8 cellular contexts compared by ENCODE assay signal in the genomic region with DNA sequence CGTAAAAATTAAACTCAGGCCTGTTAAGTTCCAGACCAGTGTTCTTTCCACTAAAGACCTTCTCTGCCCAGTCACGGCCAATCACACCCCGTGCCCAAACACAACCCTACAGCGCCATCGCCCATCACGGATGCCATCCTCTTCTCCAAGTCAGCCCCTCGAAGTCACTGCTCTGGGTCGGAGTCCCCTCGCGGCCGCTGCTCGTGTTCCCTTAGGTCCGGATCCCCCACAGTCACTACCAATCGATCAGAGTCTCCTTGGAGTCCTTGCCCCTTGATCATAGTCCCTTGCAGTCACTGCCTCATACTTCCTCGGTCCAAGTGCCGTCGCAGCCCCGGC. TPM values are rescaled to one million over a fixed set of nuclear protein-coding genes. Genes with fewer than 3 reads are reported as not detected.
A peak's percentile ranks its signal among the peaks of the same experiment; 100 is the strongest.
DNase-seq lines count a peak whose midpoint lies in the region; TF ChIP-seq lines count a peak whose summit lies in the region.

No MANE protein-coding gene starts in this region.

- CTCF ChIA-PET in HEK293 (lab: Yijun Ruan, JAX): no interaction called here

- TF ChIP-seq CTCF in HEK293 (tag by site-specific recombination; IDR thresholded peaks at IDR 0.05): no peak; the same call in 1 of the 2 replicates
- TF ChIP-seq CTCF in liver (IDR thresholded peaks at IDR 0.05; ENCODE audit: low read depth, low read length, missing input control): no peak

- H3K36me3 ChIP-seq in HEK293 (ENCODE audit: control insufficient read depth in 2 of 2, insufficient read depth in 1 of 2, low read length in 2 of 2) (no peaks in the 10 kb centered on the region), liver (ENCODE audit: control insufficient read depth in 4 of 4, insufficient read depth in 3 of 4, low read depth in 1 of 4, low read length in 3 of 4) (no peaks in the 10 kb centered on the region)

- H3K27me3 ChIP-seq in liver (ENCODE audit: control insufficient read depth in 4 of 4, insufficient read depth in 4 of 4, low read length in 3 of 4): no peaks in the 10 kb centered on the region

- H3K4me3 ChIP-seq in HEK293 (ENCODE audit: low read depth, low read length) (peak overlapping the region; percentile 93), liver (ENCODE audit: low read depth in 1 of 3, low read length in 3 of 3) (peak overlapping the region; percentile 71 to 99 (median 97))

- TF ChIP-seq RAD21 in liver (IDR thresholded peaks at IDR 0.05): no peak

- peak overlapping the region; percentile 81 to 93 for H3K9ac ChIP-seq in liver (ENCODE audit: low read depth in 1 of 2, low read length in 2 of 2)

- H3K9me3 ChIP-seq in HEK293 (ENCODE audit: control insufficient read depth, insufficient read depth, low read depth, low read length) (no peaks in the 10 kb centered on the region), liver (ENCODE audit: control insufficient read depth in 4 of 4, low read length in 3 of 4) (no peaks in the 10 kb centered on the region)

- H3K27ac ChIP-seq in HEK293 (ENCODE audit: extremely low read depth, low read depth, low read length): peak overlapping the region; percentile 32; the same call in 1 of the 2 replicates
- peak overlapping the region; percentile 72 for H3K27ac ChIP-seq in caudate nucleus (ENCODE audit: low read depth, low read length)
- H3K27ac ChIP-seq in liver (ENCODE audit: low read depth in 1 of 2, low read length in 2 of 2): peak overlapping the region; percentile 89 to 90

- POLR2A ChIA-PET in HEK293 (lab: Yijun Ruan, JAX): interaction anchor here (0.7 kb wide), 1 partner anchor 30 kb away, joined by 3 read pairs; no protein-coding TSS in a partner anchor

- under 1% methylated on average over 18 of the region's 18 CpGs for WGBS in liver

- no peaks in the 10 kb centered on the region; the same call in 1 of the 2 replicates for H3K4me1 ChIP-seq in HEK293 (ENCODE audit: control insufficient read depth, insufficient read depth, low read length)
- H3K4me1 ChIP-seq in liver (ENCODE audit: control insufficient read depth in 4 of 4, insufficient read depth in 4 of 4, low read length in 3 of 4): peaks cover 5 to 22% (median 19%) of the 10 kb centered on the region in 4 donors

- DNase-seq in EL (peak; percentile 40), RPMI7951 (ENCODE audit: low read depth) (peak; percentile 28), caudate nucleus (lab: John Stamatoyannopoulos, UW) (peak in 12 of 61 donors; percentile 13 to 57 (median 42)), NCI-H526 treated with DMSO at 0.1 percent for 48 hours (lab: John Stamatoyannopoulos, UW) (no peak), NCI-H226 (no peak)
- peak; percentile 64 for DNase-seq in stimulated activated CD8-positive, alpha-beta memory T cell treated with anti-CD3 and anti-CD28 coated beads, Interleukin-4, amount 100 ng/mL, for 48 hours

TF ChIP-seq in HEK293, 187 proteins besides CTCF, POLR2A, EP300 and RAD21:
- peak; percentile 96 for TF ChIP-seq ZBTB48 (tag by site-specific recombination; IDR thresholded peaks at IDR 0.05)
- peak; percentile 55; the same call in 1 of the 2 replicates for TF ChIP-seq HIC1 (tag by site-specific recombination; IDR thresholded peaks at IDR 0.05)
- TF ChIP-seq ZNF184 (tag by site-specific recombination; IDR thresholded peaks at IDR 0.05): no peak
- TF ChIP-seq ZBTB17 (tag by site-specific recombination; IDR thresholded peaks at IDR 0.05): peak; percentile 100
- TF ChIP-seq ZNF600 (tag by site-specific recombination; IDR thresholded peaks at IDR 0.05): peak; percentile 94
- TF ChIP-seq MZF1 (tag by site-specific recombination; IDR thresholded peaks at IDR 0.05; ENCODE audit: borderline replicate concordance): no peak

TF ChIP-seq in liver, 16 proteins besides CTCF, POLR2A, EP300 and RAD21:
- no peak for TF ChIP-seq GABPA (IDR thresholded peaks at IDR 0.05 in 1 of 2, conservative IDR thresholded peaks at IDR 0.05 in 1 of 2)
- no peak for TF ChIP-seq HNF4A (conservative IDR thresholded peaks at IDR 0.05)
- no peak for TF ChIP-seq RXRA (IDR thresholded peaks at IDR 0.05)
- TF ChIP-seq, protein P1, sequence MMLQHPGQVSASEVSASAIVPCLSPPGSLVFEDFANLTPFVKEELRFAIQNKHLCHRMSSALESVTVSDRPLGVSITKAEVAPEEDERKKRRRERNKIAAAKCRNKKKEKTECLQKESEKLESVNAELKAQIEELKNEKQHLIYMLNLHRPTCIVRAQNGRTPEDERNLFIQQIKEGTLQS (IDR thresholded peaks at IDR 0.05): no peak
- TF ChIP-seq EGR1 (IDR thresholded peaks at IDR 0.05; ENCODE audit: low read depth in 2 of 2): no peak
- TF ChIP-seq TAF1 (conservative IDR thresholded peaks at IDR 0.05): no peak
- no peak for TF ChIP-seq MAX (IDR thresholded peaks at IDR 0.05)
- no peak for TF ChIP-seq SP1 (IDR thresholded peaks at IDR 0.05)
- TF ChIP-seq, protein P2, sequence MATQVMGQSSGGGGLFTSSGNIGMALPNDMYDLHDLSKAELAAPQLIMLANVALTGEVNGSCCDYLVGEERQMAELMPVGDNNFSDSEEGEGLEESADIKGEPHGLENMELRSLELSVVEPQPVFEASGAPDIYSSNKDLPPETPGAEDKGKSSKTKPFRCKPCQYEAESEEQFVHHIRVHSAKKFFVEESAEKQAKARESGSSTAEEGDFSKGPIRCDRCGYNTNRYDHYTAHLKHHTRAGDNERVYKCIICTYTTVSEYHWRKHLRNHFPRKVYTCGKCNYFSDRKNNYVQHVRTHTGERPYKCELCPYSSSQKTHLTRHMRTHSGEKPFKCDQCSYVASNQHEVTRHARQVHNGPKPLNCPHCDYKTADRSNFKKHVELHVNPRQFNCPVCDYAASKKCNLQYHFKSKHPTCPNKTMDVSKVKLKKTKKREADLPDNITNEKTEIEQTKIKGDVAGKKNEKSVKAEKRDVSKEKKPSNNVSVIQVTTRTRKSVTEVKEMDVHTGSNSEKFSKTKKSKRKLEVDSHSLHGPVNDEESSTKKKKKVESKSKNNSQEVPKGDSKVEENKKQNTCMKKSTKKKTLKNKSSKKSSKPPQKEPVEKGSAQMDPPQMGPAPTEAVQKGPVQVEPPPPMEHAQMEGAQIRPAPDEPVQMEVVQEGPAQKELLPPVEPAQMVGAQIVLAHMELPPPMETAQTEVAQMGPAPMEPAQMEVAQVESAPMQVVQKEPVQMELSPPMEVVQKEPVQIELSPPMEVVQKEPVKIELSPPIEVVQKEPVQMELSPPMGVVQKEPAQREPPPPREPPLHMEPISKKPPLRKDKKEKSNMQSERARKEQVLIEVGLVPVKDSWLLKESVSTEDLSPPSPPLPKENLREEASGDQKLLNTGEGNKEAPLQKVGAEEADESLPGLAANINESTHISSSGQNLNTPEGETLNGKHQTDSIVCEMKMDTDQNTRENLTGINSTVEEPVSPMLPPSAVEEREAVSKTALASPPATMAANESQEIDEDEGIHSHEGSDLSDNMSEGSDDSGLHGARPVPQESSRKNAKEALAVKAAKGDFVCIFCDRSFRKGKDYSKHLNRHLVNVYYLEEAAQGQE (IDR thresholded peaks at IDR 0.05): no peak
- no peak for TF ChIP-seq NR2F2 (IDR thresholded peaks at IDR 0.05)
- TF ChIP-seq YY1 (IDR thresholded peaks at IDR 0.05): no peak

RNA-seq across cellular contexts. Expression of gene PCYT1A, which starts 0.5 kb away (rescaled TPM):
- total RNA-seq in RPMI7951 (2014; rRNA removed; shearing (Covaris generic)): 64.6 and 81.6 TPM in 2 replicates
- 10 to 100 TPM; 29.6 to 56.8 TPM for total RNA-seq in liver
- polyA plus RNA-seq in liver: 10 to 100 TPM; 12.5 to 18.9 TPM

RNA-seq across cellular contexts. Expression of gene DYNLT2B, which starts 31.0 kb away (rescaled TPM):
- total RNA-seq in RPMI7951 (2014; rRNA removed; shearing (Covaris generic)): 34.6 and 37.2 TPM in 2 replicates
- 1 to 10 TPM; 1.1 to 3.5 TPM for total RNA-seq in liver
- 1 to 10 TPM; 2.4 to 3.7 TPM for polyA plus RNA-seq in liver

RNA-seq across cellular contexts. Expression of gene TM4SF19, which starts 51.2 kb away (rescaled TPM):
- 3.9 and 4.6 TPM in 2 replicates for total RNA-seq in RPMI7951 (2014; rRNA removed; shearing (Covaris generic))
- not detected for total RNA-seq in liver
- not detected for polyA plus RNA-seq in liver

Comparison
In these comparisons a context has a peak if more than half of its experiments do, and no peak if none do; other contexts are left out.
1. DNase-seq: peak in EL (single experiment), RPMI7951 (single experiment) and stimulated activated CD8-positive, alpha-beta memory T cell treated with anti-CD3 and anti-CD28 coated beads, Interleukin-4, amount 100 ng/mL, for 48 hours (single experiment); none in NCI-H526 treated with DMSO at 0.1 percent for 48 hours (single experiment) and NCI-H226 (single experiment).
2. H3K27ac ChIP-seq: peak in every context shown above with its lines; median percentile 90 in liver; 72 in caudate nucleus; 32 in HEK293.